23 cellular contexts compared by ENCODE assay signal in the genomic region with DNA sequence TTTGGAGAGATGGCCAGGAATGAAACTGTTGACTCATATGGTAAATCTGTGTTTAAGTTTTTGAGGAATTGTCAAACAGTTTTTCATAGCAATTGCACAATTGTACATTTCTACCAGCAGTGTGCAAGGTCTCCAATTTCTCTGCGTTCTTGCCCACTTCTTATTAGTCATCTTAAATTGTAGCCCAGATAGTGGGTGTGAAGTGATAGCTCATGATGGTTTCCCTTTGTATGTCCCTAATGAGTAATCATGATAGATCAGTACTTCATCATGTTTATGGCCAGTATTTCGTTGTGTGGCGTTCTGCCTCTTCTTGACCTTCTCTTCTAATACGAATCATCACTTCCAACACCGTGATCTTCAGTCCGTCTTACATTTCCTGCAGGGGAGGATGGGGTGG.
DNase-seq lines count a peak whose midpoint lies in the region; ATAC-seq and TF ChIP-seq lines count a peak whose summit lies in the region.
"Had no signal": no experiment of that assay in that cellular context is flagged by ENCODE, and none has a peak within 500 bp of the region (broad histone marks: within the 10 kb centered on the region; RNA-seq: fewer than 3 reads in every experiment).

No MANE protein-coding gene starts in this region.

- H3K4me1 ChIP-seq in Caco-2 = 0 out of 2 replicates have a peak, but pooled peaks cover 6% of the 10 kb centered on the region
- H3K4me1 ChIP-seq: heart right ventricle had no signal

- POLR2A ChIA-PET in Caco-2 (lab: Charles Lee) = no interaction called here

- H3K9me3 Mint-ChIP-seq in nephron progenitor cell = no peaks in the 10 kb centered on the region
- H3K9me3 Mint-ChIP-seq in Caco-2 (ENCODE audit: unreplicated experiment) = no peaks in the 10 kb centered on the region
- H3K9me3 Mint-ChIP-seq: activated T-cell treated with anti-CD3 and anti-CD28 coated beads, Interleukin-2, amount 50 U/mL, for 4 hours; CD8-positive, alpha-beta T cell; nephron; stimulated activated naive CD8-positive, alpha-beta T cell treated with anti-CD3 and anti-CD28 coated beads, Interleukin-15, Interleukin-2, amounts not matched to agents 100 ng/mL and 50 ng/mL, for 24 hours had no signal

- no peak overlapping the region for H3K4me3 ChIP-seq in MG63
- H3K4me3 ChIP-seq in epithelial cell of esophagus (ENCODE audit: low read length) = no peak overlapping the region
- no peak overlapping the region for H3K4me3 ChIP-seq in Caco-2 (ENCODE audit: low read depth, low read length)
- H3K4me3 ChIP-seq: heart right ventricle had no signal

- DNase-seq in Daoy (ENCODE audit: low read depth) (peak; percentile 21), MG63 (peak; percentile 36), epithelial cell of esophagus (ENCODE audit: low read depth) (peak; percentile 91), nephron progenitor cell (no peak), germinal center (ENCODE audit: low spot score) (no peak), Caco-2 (no peak)
- no peak for DNase-seq in activated CD8-positive, alpha-beta memory T cell treated with anti-CD3 and anti-CD28 coated beads for 24 hours
- DNase-seq: activated CD4-positive, alpha-beta T cell treated with anti-CD3 and anti-CD28 coated beads for 36 hours; activated T-cell treated with anti-CD3 and anti-CD28 coated beads, Interleukin-2, amount 50 U/mL, for 4 hours; CD8-positive, alpha-beta T cell; effector CD4-positive, alpha-beta T cell; GF-D8; H7; heart right ventricle; left ventricle myocardium superior; NCI-H1105; NCI-H446; right cardiac atrium had no signal

- intact Hi-C loops in Caco-2 (cut with micrococcal nuclease; ENCODE audit: unreplicated experiment) = no loop called here

- ATAC-seq in HG02610 (IDR thresholded peaks at IDR 0.05; ENCODE audit: unreplicated experiment) = no peak
- ATAC-seq: activated CD4-positive, alpha-beta T cell treated with anti-CD3 and anti-CD28 coated beads for 36 hours; activated T-cell treated with anti-CD3 and anti-CD28 coated beads, Interleukin-2, amount 50 U/mL, for 4 hours; CD8-positive, alpha-beta T cell; left ventricle myocardium superior; Panc1; right cardiac atrium had no signal

- BruUV-seq in Caco-2 (replicated peaks; lab: Mats Ljungman, UMichigan) = no TSS peak

- H3K36me3 Mint-ChIP-seq in nephron progenitor cell (ENCODE audit: low read depth) (peaks cover 74% of the 10 kb centered on the region), Caco-2 (ENCODE audit: insufficient read depth, unreplicated experiment) (peaks cover 74% of the 10 kb centered on the region)
- H3K36me3 Mint-ChIP-seq: CD8-positive, alpha-beta T cell had no signal

- H3K4me1 Mint-ChIP-seq in nephron progenitor cell (peaks cover 5% of the 10 kb centered on the region), Caco-2 (ENCODE audit: low read depth, unreplicated experiment) (peaks cover 10% of the 10 kb centered on the region)
- H3K4me1 Mint-ChIP-seq: activated CD4-positive, alpha-beta T cell treated with anti-CD3 and anti-CD28 coated beads for 36 hours; nephron had no signal

- H3K27me3 Mint-ChIP-seq in nephron progenitor cell (ENCODE audit: low read depth, poor library complexity) (no peaks in the 10 kb centered on the region), Caco-2 (ENCODE audit: insufficient read depth, unreplicated experiment) (no peaks in the 10 kb centered on the region)
- H3K27me3 Mint-ChIP-seq: activated CD4-positive, alpha-beta T cell treated with anti-CD3 and anti-CD28 coated beads for 36 hours; stimulated activated naive CD8-positive, alpha-beta T cell treated with anti-CD3 and anti-CD28 coated beads, Interleukin-15, Interleukin-2, amounts not matched to agents 100 ng/mL and 50 ng/mL, for 24 hours had no signal

- H3K27me3 ChIP-seq in MG63 (no peaks in the 10 kb centered on the region), Caco-2 (replicated peaks; ENCODE audit: control insufficient read depth, insufficient read depth, low read length) (no peaks in the 10 kb centered on the region)
- H3K27me3 ChIP-seq: heart right ventricle had no signal

- H3K9me3 ChIP-seq in MG63 (no peaks in the 10 kb centered on the region), Caco-2 (no peaks in the 10 kb centered on the region)
- H3K9me3 ChIP-seq: heart right ventricle had no signal

- H3K36me3 ChIP-seq in MG63 (peaks cover 36% of the 10 kb centered on the region), Caco-2 (ENCODE audit: control insufficient read depth, insufficient read depth, low read length) (peaks cover 3% of the 10 kb centered on the region; the same call in 1 of the 2 replicates)

- CTCF ChIA-PET in Caco-2 (lab: Charles Lee) = no interaction called here

- H3K27ac Mint-ChIP-seq in nephron progenitor cell (peak overlapping the region; percentile 56), Caco-2 (ENCODE audit: unreplicated experiment) (no peak overlapping the region)
- H3K27ac Mint-ChIP-seq: activated CD4-positive, alpha-beta T cell treated with anti-CD3 and anti-CD28 coated beads for 36 hours; CD8-positive, alpha-beta T cell; nephron; stimulated activated naive CD8-positive, alpha-beta T cell treated with anti-CD3 and anti-CD28 coated beads, Interleukin-15, Interleukin-2, amounts not matched to agents 100 ng/mL and 50 ng/mL, for 24 hours; T-helper 1 cell treated with Interleukin-12 subunit alpha and Interleukin-12 subunit beta and Interleukin-4 antibody, amounts not matched to agents 30 μg/mL and 1 μg/mL, for 36 hours had no signal

- H3K4me3 Mint-ChIP-seq in nephron progenitor cell (no peak overlapping the region), Caco-2 (ENCODE audit: unreplicated experiment) (no peak overlapping the region)
- H3K4me3 Mint-ChIP-seq: activated CD4-positive, alpha-beta T cell treated with anti-CD3 and anti-CD28 coated beads for 36 hours; activated T-cell treated with anti-CD3 and anti-CD28 coated beads, Interleukin-2, amount 50 U/mL, for 4 hours; CD8-positive, alpha-beta T cell; nephron; stimulated activated naive CD8-positive, alpha-beta T cell treated with anti-CD3 and anti-CD28 coated beads, Interleukin-15, Interleukin-2, amounts not matched to agents 100 ng/mL and 50 ng/mL, for 24 hours; T-helper 1 cell treated with Interleukin-12 subunit alpha and Interleukin-12 subunit beta and Interleukin-4 antibody, amounts not matched to agents 30 μg/mL and 1 μg/mL, for 36 hours had no signal

- TF ChIP-seq CTCF in epithelial cell of esophagus (IDR thresholded peaks at IDR 0.05; ENCODE audit: insufficient read depth, low read depth, low read length, missing control alignments) (no peak), nephron progenitor cell (IDR thresholded peaks at IDR 0.05) (no peak), Caco-2 (IDR thresholded peaks at IDR 0.05; ENCODE audit: insufficient read depth in 1 of 2, low read depth in 1 of 2, low read length in 1 of 2, severe bottlenecking in 1 of 2, unreplicated experiment in 1 of 2) (no peak)

Comparison
In these comparisons a context has a peak if more than half of its experiments do, and no peak if none do; other contexts are left out.
1. DNase-seq: peak in Daoy (single experiment), MG63 (single experiment) and epithelial cell of esophagus (single experiment); none in nephron progenitor cell (single experiment), activated CD8-positive, alpha-beta memory T cell treated with anti-CD3 and anti-CD28 coated beads for 24 hours (single experiment), germinal center (single experiment) and Caco-2 (0 of 2).